ENCODE assay signal across 17 cellular contexts in genomic region chr5:72034710-72035109, GRCh38.
DNase-seq lines count a peak whose midpoint lies in the region; ATAC-seq, FAIRE-seq and TF ChIP-seq lines count a peak whose summit lies in the region.
"Had no signal": no experiment of that assay in that cellular context is flagged by ENCODE, and none has a peak within 500 bp of the region (broad histone marks: within the 10 kb centered on the region; RNA-seq: fewer than 3 reads in every experiment).

No MANE protein-coding gene starts in this region.

- H3K9me3 ChIP-seq in heart right ventricle (no peaks in the 10 kb centered on the region), keratinocyte (ENCODE audit: control insufficient read depth, low read depth, low read length) (no peaks in the 10 kb centered on the region)
- H3K9me3 ChIP-seq: HAP-1, Peyer's patch had no signal

- intact Hi-C loops in heart right ventricle (cut with DNase I) (no loop called here), left cardiac atrium (cut with DNase I) (no loop called here)

- DNase-seq in heart right ventricle (peak in 1 of 2 donors; percentile 5), left cardiac atrium (no peak), NCI-H146 treated with DMSO at 0.1 percent for 48 hours (lab: John Stamatoyannopoulos, UW; ENCODE audit: unreplicated experiment) (peak; percentile 61), keratinocyte (ENCODE audit: low read depth, low spot score) (no peak), retina (peak; percentile 31), DMS79 treated with DMSO at 0.1 percent for 48 hours (lab: John Stamatoyannopoulos, UW) (no peak), osteocyte (ENCODE audit: extremely low spot score, unreplicated experiment) (no peak), NCI-H2029 (lab: John Stamatoyannopoulos, UW) (no peak)
- DNase-seq: DND-41, GDM1, NCI-H1930, NCI-H2171, NCI-H526, Peyer's patch had no signal

- no peak for TF ChIP-seq CTCF in heart right ventricle (IDR thresholded peaks at IDR 0.05)
- no peak for TF ChIP-seq CTCF in keratinocyte (optimal IDR thresholded peaks at IDR 0.05 in 1 of 3, IDR thresholded peaks at IDR 0.05 in 1 of 3, conservative IDR thresholded peaks at IDR 0.05 in 1 of 3; ENCODE audit: extremely low read depth in 1 of 3, insufficient read depth in 2 of 3, low read length in 3 of 3)
- TF ChIP-seq CTCF in osteocyte (IDR thresholded peaks at IDR 0.05), result no peak

- no peaks in the 10 kb centered on the region for H3K27me3 ChIP-seq in heart right ventricle
- no peaks in the 10 kb centered on the region for H3K27me3 ChIP-seq in keratinocyte (ENCODE audit: control insufficient read depth, extremely low read depth, insufficient read depth, low read length)
- H3K27me3 ChIP-seq: Peyer's patch had no signal

- H3K27ac ChIP-seq in heart right ventricle (no peak overlapping the region), keratinocyte (ENCODE audit: control insufficient read depth, insufficient read depth, low read length) (no peak overlapping the region)
- H3K27ac ChIP-seq: Peyer's patch, SK-N-MC had no signal

- no peaks in the 10 kb centered on the region for H3K4me1 ChIP-seq in heart right ventricle
- peaks cover 25% of the 10 kb centered on the region for H3K4me1 ChIP-seq in keratinocyte (ENCODE audit: control insufficient read depth, extremely low read depth, insufficient read depth, low read length)
- H3K4me1 ChIP-seq: Peyer's patch had no signal

- no peaks in the 10 kb centered on the region for H4K20me1 ChIP-seq in keratinocyte (ENCODE audit: control insufficient read depth, extremely low read depth, insufficient read depth, low read length)

- no peaks in the 10 kb centered on the region for H3K36me3 ChIP-seq in heart right ventricle
- H3K36me3 ChIP-seq in keratinocyte (ENCODE audit: control insufficient read depth in 2 of 2, extremely low read depth in 1 of 2, insufficient read depth in 2 of 2, low read length in 2 of 2), result no peaks in the 10 kb centered on the region
- H3K36me3 ChIP-seq: HAP-1, Peyer's patch had no signal

- no peak overlapping the region for H3K4me3 Mint-ChIP-seq in osteocyte (ENCODE audit: unreplicated experiment)
- H3K4me3 Mint-ChIP-seq: B cell had no signal

- H3K79me2 ChIP-seq in keratinocyte (ENCODE audit: control insufficient read depth, insufficient read depth, low read length), result no peaks in the 10 kb centered on the region

- ATAC-seq in heart right ventricle (peak in 5 of 8 donors; percentile 25 to 53 (median 37)), left cardiac atrium (no peak)

- peaks cover 12% of the 10 kb centered on the region for H3K27me3 Mint-ChIP-seq in osteocyte (ENCODE audit: unreplicated experiment)

- dilution Hi-C loops in keratinocyte (cut with MboI; ENCODE audit: extremely low pct_ligation_motif_present, low sequenced_read_pairs), result no loop called here

- H3K27ac Mint-ChIP-seq in osteocyte (ENCODE audit: unreplicated experiment), result no peak overlapping the region
- H3K27ac Mint-ChIP-seq: B cell had no signal

- no peaks in the 10 kb centered on the region for H3K36me3 Mint-ChIP-seq in osteocyte (ENCODE audit: unreplicated experiment)

- no peaks in the 10 kb centered on the region for H3K9me3 Mint-ChIP-seq in osteocyte (ENCODE audit: unreplicated experiment)

- H3K4me3 ChIP-seq in heart right ventricle (no peak overlapping the region), keratinocyte (ENCODE audit: control insufficient read depth in 2 of 3, extremely low read depth in 1 of 3, insufficient read depth in 2 of 3, low read depth in 1 of 3, low read length in 3 of 3) (no peak overlapping the region)
- H3K4me3 ChIP-seq: HAP-1, Peyer's patch, SK-N-MC had no signal

- H3K9ac ChIP-seq in keratinocyte (ENCODE audit: control insufficient read depth, extremely low read depth, insufficient read depth, low read length), result no peak overlapping the region

- FAIRE-seq in keratinocyte (lab: Jason Lieb, UNC), result no peak

- no peak overlapping the region for H3K4me2 ChIP-seq in keratinocyte (ENCODE audit: control insufficient read depth, extremely low read depth, insufficient read depth, low read depth, low read length)

- H2AFZ ChIP-seq in keratinocyte (ENCODE audit: control insufficient read depth, low read length), result peak overlapping the region; percentile 8

- 65 to 83% methylated on average over 2 of the region's 2 CpGs for WGBS in heart right ventricle, 2 donors

- H3K4me1 Mint-ChIP-seq in osteocyte (ENCODE audit: unreplicated experiment), result peaks cover 9% of the 10 kb centered on the region
- H3K4me1 Mint-ChIP-seq: B cell had no signal

- H3K9me1 ChIP-seq in keratinocyte (ENCODE audit: control insufficient read depth, extremely low read depth, insufficient read depth, low read length), result no peaks in the 10 kb centered on the region

Comparison
In these comparisons a context has a peak if more than half of its experiments do, and no peak if none do; other contexts are left out.
1. ATAC-seq: peak in heart right ventricle (5 of 8); none in left cardiac atrium (0 of 2).
2. DNase-seq: peak in NCI-H146 treated with DMSO at 0.1 percent for 48 hours (single experiment) and retina (single experiment); none in left cardiac atrium (single experiment), keratinocyte (single experiment), DMS79 treated with DMSO at 0.1 percent for 48 hours (single experiment), osteocyte (single experiment) and NCI-H2029 (single experiment).